In the genomic region with DNA sequence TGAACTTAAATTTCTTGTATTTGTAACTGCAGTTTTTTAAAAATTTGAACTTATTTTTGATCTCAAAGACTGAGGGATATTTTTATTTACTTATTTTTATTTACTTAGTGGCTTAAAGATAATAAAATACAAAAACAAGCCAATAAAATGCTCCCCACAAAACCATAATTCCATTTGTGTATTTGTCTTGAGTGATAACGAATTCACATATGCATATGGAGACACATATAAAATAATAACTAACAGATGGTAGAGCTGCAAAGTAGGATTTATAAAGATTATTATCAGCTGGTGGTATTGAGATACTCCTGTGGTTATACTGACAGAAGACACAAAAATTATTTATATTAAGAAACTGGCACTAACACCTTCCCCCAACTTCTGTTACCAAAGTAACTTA, we compare ENCODE assay signal across 1 cellular context.
TF ChIP-seq lines count a peak whose summit lies in the region.

No MANE protein-coding gene starts in this region.

TF ChIP-seq in SK-N-SH, 30 proteins besides CTCF, POLR2A, EP300 and RAD21 (continued from another document):
- TF ChIP-seq, protein P1, sequence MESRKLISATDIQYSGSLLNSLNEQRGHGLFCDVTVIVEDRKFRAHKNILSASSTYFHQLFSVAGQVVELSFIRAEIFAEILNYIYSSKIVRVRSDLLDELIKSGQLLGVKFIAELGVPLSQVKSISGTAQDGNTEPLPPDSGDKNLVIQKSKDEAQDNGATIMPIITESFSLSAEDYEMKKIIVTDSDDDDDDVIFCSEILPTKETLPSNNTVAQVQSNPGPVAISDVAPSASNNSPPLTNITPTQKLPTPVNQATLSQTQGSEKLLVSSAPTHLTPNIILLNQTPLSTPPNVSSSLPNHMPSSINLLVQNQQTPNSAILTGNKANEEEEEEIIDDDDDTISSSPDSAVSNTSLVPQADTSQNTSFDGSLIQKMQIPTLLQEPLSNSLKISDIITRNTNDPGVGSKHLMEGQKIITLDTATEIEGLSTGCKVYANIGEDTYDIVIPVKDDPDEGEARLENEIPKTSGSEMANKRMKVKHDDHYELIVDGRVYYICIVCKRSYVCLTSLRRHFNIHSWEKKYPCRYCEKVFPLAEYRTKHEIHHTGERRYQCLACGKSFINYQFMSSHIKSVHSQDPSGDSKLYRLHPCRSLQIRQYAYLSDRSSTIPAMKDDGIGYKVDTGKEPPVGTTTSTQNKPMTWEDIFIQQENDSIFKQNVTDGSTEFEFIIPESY (IDR thresholded peaks at IDR 0.05; ENCODE audit: borderline replicate concordance, low read depth), result no peak
- TF ChIP-seq, protein P2, sequence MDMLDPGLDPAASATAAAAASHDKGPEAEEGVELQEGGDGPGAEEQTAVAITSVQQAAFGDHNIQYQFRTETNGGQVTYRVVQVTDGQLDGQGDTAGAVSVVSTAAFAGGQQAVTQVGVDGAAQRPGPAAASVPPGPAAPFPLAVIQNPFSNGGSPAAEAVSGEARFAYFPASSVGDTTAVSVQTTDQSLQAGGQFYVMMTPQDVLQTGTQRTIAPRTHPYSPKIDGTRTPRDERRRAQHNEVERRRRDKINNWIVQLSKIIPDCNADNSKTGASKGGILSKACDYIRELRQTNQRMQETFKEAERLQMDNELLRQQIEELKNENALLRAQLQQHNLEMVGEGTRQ (IDR thresholded peaks at IDR 0.05; ENCODE audit: borderline replicate concordance, low read depth, low read length), result no peak
- TF ChIP-seq FOSL2 (IDR thresholded peaks at IDR 0.05; ENCODE audit: borderline replicate concordance, low read depth), result no peak
